ENCODE assay signal across 17 cellular contexts in the genomic region with DNA sequence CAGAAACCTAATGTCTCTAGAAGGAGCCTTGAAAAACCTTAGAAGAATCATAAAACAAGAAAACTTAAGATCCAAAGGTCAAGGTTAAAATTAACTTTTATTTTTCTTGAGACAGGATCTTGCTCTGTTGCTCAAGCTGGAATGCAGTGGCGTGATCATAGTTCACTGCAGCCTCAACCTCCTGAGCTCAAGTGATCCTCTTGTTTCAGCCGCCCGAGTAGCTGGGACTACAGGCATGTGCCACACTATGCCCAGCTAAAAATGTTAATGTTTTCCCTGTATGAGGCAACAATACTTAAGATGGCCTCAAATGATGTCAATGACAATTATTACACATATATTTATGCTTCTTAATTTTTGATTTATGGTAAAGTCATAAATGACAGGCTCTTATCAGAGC.
DNase-seq lines count a peak whose midpoint lies in the region; ATAC-seq and TF ChIP-seq lines count a peak whose summit lies in the region.
"Had no signal": no experiment of that assay in that cellular context is flagged by ENCODE, and none has a peak within 500 bp of the region (broad histone marks: within the 10 kb centered on the region; RNA-seq: fewer than 3 reads in every experiment).

No MANE protein-coding gene starts in this region.

- DNase-seq in Calu3 (peak; percentile 9), fibroblast of villous mesenchyme (ENCODE audit: low read depth) (peak; percentile 69), left lung (peak in 1 of 2 donors; percentile 66), renal cortical epithelial cell (ENCODE audit: low read depth) (peak; percentile 43), NCI-H345 (lab: John Stamatoyannopoulos, UW) (no peak), substantia nigra (lab: John Stamatoyannopoulos, UW) (no peak), HuH-7.5 (ENCODE audit: low spot score) (no peak)
- DNase-seq: C1 segment of cervical spinal cord; CD4-positive, alpha-beta T cell; DMS79 treated with DMSO at 0.1 percent for 48 hours; EL; H7; IMR-90 had no signal

- no TSS peak for BruUV-seq in Calu3 (replicated peaks; lab: Mats Ljungman, UMichigan)

- peaks cover 16% of the 10 kb centered on the region for H3K4me1 Mint-ChIP-seq in Calu3 (ENCODE audit: low read depth, unreplicated experiment)
- H3K4me1 Mint-ChIP-seq: B cell had no signal

- H3K4me3 Mint-ChIP-seq in Calu3 (ENCODE audit: low read depth, unreplicated experiment): no peak overlapping the region
- H3K4me3 Mint-ChIP-seq: B cell; CD4-positive, alpha-beta T cell; GM23338 had no signal

- H3K4me1 ChIP-seq in left lung: no peaks in the 10 kb centered on the region

- peak; percentile 89 for ATAC-seq in left lung
- no peak for ATAC-seq in GM21723 (IDR thresholded peaks at IDR 0.05; ENCODE audit: unreplicated experiment)
- ATAC-seq: GM23338 had no signal

- H3K4me3 ChIP-seq in fibroblast of villous mesenchyme (ENCODE audit: low read depth, low read length) (no peak overlapping the region), left lung (no peak overlapping the region)
- H3K4me3 ChIP-seq: GM23338 had no signal

- intact Hi-C loops in Calu3 (cut with micrococcal nuclease; ENCODE audit: unreplicated experiment): no loop called here
- intact Hi-C loops in left lung (cut with DNase I): no loop called here

- H3K27me3 ChIP-seq in left lung: no peaks in the 10 kb centered on the region

- H3K9me3 ChIP-seq in left lung: no peaks in the 10 kb centered on the region

- peaks cover 3% of the 10 kb centered on the region for H3K9me3 Mint-ChIP-seq in Calu3 (ENCODE audit: low read depth, unreplicated experiment)
- H3K9me3 Mint-ChIP-seq: CD4-positive, alpha-beta T cell had no signal

- H3K36me3 Mint-ChIP-seq in Calu3 (ENCODE audit: insufficient read depth, unreplicated experiment): no peaks in the 10 kb centered on the region

- CTCF ChIA-PET in Calu3 (lab: Charles Lee): interaction anchor here (0.9 kb wide), 1 partner anchor 8 kb away, joined by 3 read pairs; no protein-coding TSS in a partner anchor

- no peak overlapping the region for H3K27ac Mint-ChIP-seq in Calu3 (ENCODE audit: unreplicated experiment)
- H3K27ac Mint-ChIP-seq: B cell; CD4-positive, alpha-beta T cell; GM23338 had no signal

- H3K36me3 ChIP-seq in left lung: no peaks in the 10 kb centered on the region

- no peaks in the 10 kb centered on the region for H3K27me3 Mint-ChIP-seq in Calu3 (ENCODE audit: unreplicated experiment)
- H3K27me3 Mint-ChIP-seq: B cell had no signal

- H3K27ac ChIP-seq in left lung (peak overlapping the region; percentile 10 to 45), substantia nigra (ENCODE audit: low read depth, low read length, poor library complexity, severe bottlenecking) (no peak overlapping the region)
- H3K27ac ChIP-seq: HL-60 had no signal

- no peak for TF ChIP-seq CTCF in Calu3 (IDR thresholded peaks at IDR 0.05; ENCODE audit: unreplicated experiment)
- TF ChIP-seq CTCF in fibroblast of villous mesenchyme (IDR thresholded peaks at IDR 0.05; ENCODE audit: insufficient read depth, low read depth, low read length): no peak
- no peak for TF ChIP-seq CTCF in left lung (IDR thresholded peaks at IDR 0.05)

Comparison
In these comparisons a context has a peak if more than half of its experiments do, and no peak if none do; other contexts are left out.
1. DNase-seq: peak in Calu3 (single experiment), fibroblast of villous mesenchyme (single experiment) and renal cortical epithelial cell (single experiment); none in NCI-H345 (single experiment), substantia nigra (0 of 49) and HuH-7.5 (single experiment).